ENCODE assay signal across 1 cellular context in the genomic region with DNA sequence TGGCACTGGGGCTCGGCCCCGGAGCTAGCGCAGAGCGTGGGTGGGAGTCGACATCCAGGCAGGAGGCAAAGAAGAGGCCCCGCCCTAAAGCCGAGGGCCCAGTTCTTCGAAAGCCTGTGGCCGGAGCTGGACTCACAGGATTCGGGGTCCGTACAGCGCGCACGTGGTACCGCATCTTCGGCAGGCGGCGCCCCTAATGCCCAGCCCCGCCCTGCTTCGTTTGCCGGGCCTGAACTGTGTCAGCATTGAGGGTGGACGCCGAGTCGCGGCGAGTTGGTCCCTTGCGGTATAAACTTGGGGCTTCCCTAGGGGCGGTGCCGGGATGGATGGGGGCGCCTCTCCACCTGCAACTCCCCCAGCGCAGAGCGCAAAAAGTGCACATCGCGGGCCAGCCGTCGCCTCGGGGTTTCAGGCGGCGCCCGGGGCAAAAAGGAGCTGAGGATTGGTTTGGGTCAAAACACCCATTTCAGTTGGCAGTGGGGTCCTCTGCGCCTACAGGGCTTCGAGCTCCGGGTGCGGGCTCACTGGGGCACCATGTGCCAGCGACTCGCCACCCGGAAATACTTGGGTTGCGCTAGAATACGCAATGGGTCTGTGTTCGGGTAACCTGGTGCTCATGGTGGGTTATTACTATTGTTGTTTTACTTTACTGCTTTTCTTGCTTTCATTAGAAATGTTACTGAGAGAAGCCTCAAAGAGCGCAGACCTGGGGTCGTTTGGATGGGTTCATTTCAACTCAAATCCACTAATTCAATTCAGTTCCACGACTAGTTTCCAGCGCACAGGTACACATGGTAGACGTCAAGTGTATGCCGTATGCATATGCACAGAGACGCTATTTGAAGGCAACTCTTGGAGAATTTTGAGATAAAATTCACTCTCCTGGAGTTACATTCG.
TF ChIP-seq lines count a peak whose summit lies in the region.

No MANE protein-coding gene starts in this region.

TF ChIP-seq in HepG2, 621 proteins besides CTCF, POLR2A, EP300 and RAD21 (continued from another document):
- TF ChIP-seq, protein P1, sequence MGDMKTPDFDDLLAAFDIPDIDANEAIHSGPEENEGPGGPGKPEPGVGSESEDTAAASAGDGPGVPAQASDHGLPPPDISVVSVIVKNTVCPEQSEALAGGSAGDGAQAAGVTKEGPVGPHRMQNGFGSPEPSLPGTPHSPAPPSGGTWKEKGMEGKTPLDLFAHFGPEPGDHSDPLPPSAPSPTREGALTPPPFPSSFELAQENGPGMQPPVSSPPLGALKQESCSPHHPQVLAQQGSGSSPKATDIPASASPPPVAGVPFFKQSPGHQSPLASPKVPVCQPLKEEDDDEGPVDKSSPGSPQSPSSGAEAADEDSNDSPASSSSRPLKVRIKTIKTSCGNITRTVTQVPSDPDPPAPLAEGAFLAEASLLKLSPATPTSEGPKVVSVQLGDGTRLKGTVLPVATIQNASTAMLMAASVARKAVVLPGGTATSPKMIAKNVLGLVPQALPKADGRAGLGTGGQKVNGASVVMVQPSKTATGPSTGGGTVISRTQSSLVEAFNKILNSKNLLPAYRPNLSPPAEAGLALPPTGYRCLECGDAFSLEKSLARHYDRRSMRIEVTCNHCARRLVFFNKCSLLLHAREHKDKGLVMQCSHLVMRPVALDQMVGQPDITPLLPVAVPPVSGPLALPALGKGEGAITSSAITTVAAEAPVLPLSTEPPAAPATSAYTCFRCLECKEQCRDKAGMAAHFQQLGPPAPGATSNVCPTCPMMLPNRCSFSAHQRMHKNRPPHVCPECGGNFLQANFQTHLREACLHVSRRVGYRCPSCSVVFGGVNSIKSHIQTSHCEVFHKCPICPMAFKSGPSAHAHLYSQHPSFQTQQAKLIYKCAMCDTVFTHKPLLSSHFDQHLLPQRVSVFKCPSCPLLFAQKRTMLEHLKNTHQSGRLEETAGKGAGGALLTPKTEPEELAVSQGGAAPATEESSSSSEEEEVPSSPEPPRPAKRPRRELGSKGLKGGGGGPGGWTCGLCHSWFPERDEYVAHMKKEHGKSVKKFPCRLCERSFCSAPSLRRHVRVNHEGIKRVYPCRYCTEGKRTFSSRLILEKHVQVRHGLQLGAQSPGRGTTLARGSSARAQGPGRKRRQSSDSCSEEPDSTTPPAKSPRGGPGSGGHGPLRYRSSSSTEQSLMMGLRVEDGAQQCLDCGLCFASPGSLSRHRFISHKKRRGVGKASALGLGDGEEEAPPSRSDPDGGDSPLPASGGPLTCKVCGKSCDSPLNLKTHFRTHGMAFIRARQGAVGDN (CRISPR knock-in tag; IDR thresholded peaks at IDR 0.05): 0 out of 2 replicates have a peak, but pooled peaks have one; percentile 0
